In the genomic region with DNA sequence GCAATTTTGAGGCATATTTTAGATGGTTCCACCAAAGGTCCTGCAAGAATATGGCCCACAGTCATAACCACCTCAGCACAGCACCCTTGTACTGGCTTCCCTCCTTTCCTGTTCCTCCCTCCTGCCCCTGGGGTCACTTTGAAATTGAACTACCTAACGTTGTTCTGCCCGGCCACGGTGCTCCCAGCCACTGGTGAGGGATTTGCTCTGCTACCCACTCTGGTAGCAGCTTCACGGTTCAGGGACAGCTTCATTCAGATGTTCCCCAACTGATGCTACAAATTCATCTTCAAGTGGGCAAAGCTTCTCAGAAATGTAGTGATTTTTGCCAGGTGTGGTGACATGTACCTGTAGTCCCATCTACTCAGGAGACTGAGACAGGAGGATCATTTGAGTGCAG, we compare ENCODE assay signal across 31 cellular contexts. TPM values are rescaled to one million over a fixed set of nuclear protein-coding genes. Genes with fewer than 3 reads are reported as not detected.
"Had no signal": no experiment of that assay in that cellular context is flagged by ENCODE, and none has a peak within 500 bp of the region (broad histone marks: within the 10 kb centered on the region; RNA-seq: fewer than 3 reads in every experiment).

No MANE protein-coding gene starts in this region.

- H3K4me1 Mint-ChIP-seq: nephron; stimulated activated naive CD8-positive, alpha-beta T cell treated with anti-CD3 and anti-CD28 coated beads, Interleukin-15, amount 100 ng/mL, for 72 hours had no signal

- H3K27me3 Mint-ChIP-seq: naive thymus-derived CD8-positive, alpha-beta T cell; progenitor cell of endocrine pancreas; stimulated activated memory B cell treated with anti-CD40 and anti-IgM and Interleukin-4, amounts not matched to agents 10 μg/mL and 1 μg/mL and 100 μg/mL, for 72 hours had no signal

- DNase-seq: heart right ventricle; kidney glomerular epithelial cell; left cardiac atrium; left ventricle myocardium superior; lower lobe of right lung; mammary epithelial cell; mesenchymal stem cell; naive thymus-derived CD8-positive, alpha-beta T cell; occipital lobe; ovary; right lobe of liver; stimulated activated CD4-positive, alpha-beta T cell treated with anti-CD3 and anti-CD28 coated beads, Interleukin-1b, Interleukin-23, amount 100 ng/mL, for 48 hours; stimulated activated CD4-positive, alpha-beta T cell treated with anti-CD3 and anti-CD28 coated beads, Interleukin-2, amount 100 ng/mL, for 48 hours; stimulated activated CD4-positive, alpha-beta T cell treated with anti-CD3 and anti-CD28 coated beads, Interleukin-4, amount 100 ng/mL, for 4 hours; stimulated activated CD8-positive, alpha-beta memory T cell treated with anti-CD3 and anti-CD28 coated beads, Interleukin-4, amount 100 ng/mL, for 48 hours; stimulated activated naive CD4-positive, alpha-beta T cell treated with Interleukin-2 at 50 U/mL for 16 hours; stimulated activated naive CD8-positive, alpha-beta T cell treated with anti-CD3 and anti-CD28 coated beads, Interleukin-15, amount 100 ng/mL, for 72 hours; substantia nigra had no signal

- FAIRE-seq: keratinocyte had no signal

- H3K4me3 Mint-ChIP-seq: nephron; neural crest cell; stimulated activated memory B cell treated with anti-CD40 and anti-IgM and Interleukin-4, amounts not matched to agents 10 μg/mL and 1 μg/mL and 100 μg/mL, for 72 hours; stimulated activated naive CD8-positive, alpha-beta T cell treated with anti-CD3 and anti-CD28 coated beads, Interleukin-15, amount 100 ng/mL, for 72 hours; type B pancreatic cell had no signal

- H3K27ac Mint-ChIP-seq: nephron; progenitor cell of endocrine pancreas; stimulated activated memory B cell treated with anti-CD40 and anti-IgM and Interleukin-4, amounts not matched to agents 10 μg/mL and 1 μg/mL and 100 μg/mL, for 72 hours; stimulated activated naive CD8-positive, alpha-beta T cell treated with anti-CD3 and anti-CD28 coated beads, Interleukin-15, amount 100 ng/mL, for 72 hours; type B pancreatic cell had no signal

- H3K4me1 ChIP-seq: lower lobe of right lung, right atrium auricular region, right lobe of liver, tibial nerve had no signal

- H3K9me3 ChIP-seq: ovary had no signal

- H3K27ac ChIP-seq: heart right ventricle, hepatocyte, lower lobe of right lung, ovary, right atrium auricular region, right lobe of liver, tibial nerve had no signal

- H3K27me3 ChIP-seq: heart right ventricle, hepatocyte, ovary, right atrium auricular region, right lobe of liver, tibial nerve had no signal

- H3K36me3 ChIP-seq: heart right ventricle, lower lobe of right lung, ovary, right atrium auricular region, right lobe of liver, tibial nerve had no signal

- ATAC-seq: heart right ventricle; left cardiac atrium; left lobe of liver; left ventricle myocardium superior; lower lobe of right lung; naive thymus-derived CD8-positive, alpha-beta T cell; right lobe of liver; stimulated activated memory B cell treated with anti-CD40 and anti-IgM and Interleukin-4, amounts not matched to agents 10 μg/mL and 1 μg/mL and 100 μg/mL, for 72 hours; stimulated activated naive CD8-positive, alpha-beta T cell treated with anti-CD3 and anti-CD28 coated beads, Interleukin-15, amount 100 ng/mL, for 72 hours had no signal

- H3K36me3 Mint-ChIP-seq: type B pancreatic cell had no signal

- H3K4me3 ChIP-seq: heart right ventricle, hepatocyte, lower lobe of right lung, ovary, right atrium auricular region, right lobe of liver, smooth muscle cell, tibial nerve had no signal

RNA-seq across cellular contexts. Expression of a gene that starts 46.0 kb away (rescaled TPM):
- total RNA-seq: mammary epithelial cell; naive thymus-derived CD8-positive, alpha-beta T cell; neural crest cell; pulmonary artery endothelial cell; renal cortical epithelial cell had no signal
